In the genomic region with DNA sequence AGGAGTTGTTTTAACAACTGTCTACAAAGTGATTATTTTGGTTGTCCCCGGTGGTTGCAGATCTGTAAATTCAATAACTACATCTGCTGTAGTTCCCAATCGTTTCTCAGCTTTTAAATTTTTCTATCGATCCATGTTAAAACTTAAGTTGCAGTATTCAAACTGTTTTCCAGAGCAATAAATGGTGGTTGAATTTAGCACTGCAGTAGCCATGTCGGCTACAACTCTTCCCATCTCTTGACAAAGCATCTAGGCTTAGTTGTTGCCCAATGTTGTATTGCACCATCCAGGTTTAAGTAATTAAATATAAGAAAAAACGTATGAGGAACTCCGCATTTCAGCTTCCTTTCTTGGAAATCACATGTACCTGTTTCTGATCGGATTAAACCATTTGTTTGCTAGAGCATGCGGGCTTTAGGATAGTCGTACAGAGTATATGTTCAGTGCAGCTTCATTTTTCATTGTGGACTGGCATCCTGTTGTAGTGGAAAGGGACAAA, we compare ENCODE assay signal across 7 cellular contexts. TPM values are rescaled to one million over a fixed set of nuclear protein-coding genes. Genes with fewer than 3 reads are reported as not detected.
A peak's percentile ranks its signal among the peaks of the same experiment; 100 is the strongest.
DNase-seq lines count a peak whose midpoint lies in the region; ATAC-seq and TF ChIP-seq lines count a peak whose summit lies in the region.

No MANE protein-coding gene starts in this region.

- H3K4me1 Mint-ChIP-seq in GM23338 = peaks cover 14% of the 10 kb centered on the region
- H3K4me1 Mint-ChIP-seq in effector memory CD8-positive, alpha-beta T cell (ENCODE audit: low read depth in 2 of 2) = peaks cover 27 to 39% of the 10 kb centered on the region in 2 donors
- H3K4me1 Mint-ChIP-seq in neural progenitor cell = peaks cover 18% of the 10 kb centered on the region

- DNase-seq in GM23338 (ENCODE audit: low spot score) (no peak), neural progenitor cell (ENCODE audit: low spot score) (peak; percentile 2), NCI-H526 (lab: John Stamatoyannopoulos, UW) (no peak), SHP77 treated with DMSO at 0.1 percent for 48 hours (lab: John Stamatoyannopoulos, UW) (no peak)
- no peak for DNase-seq in effector memory CD8-positive, alpha-beta T cell

- peak overlapping the region; percentile 83 for H3K4me3 Mint-ChIP-seq in GM23338
- H3K4me3 Mint-ChIP-seq in effector memory CD8-positive, alpha-beta T cell = peak overlapping the region; percentile 98
- H3K4me3 Mint-ChIP-seq in neural progenitor cell = peak overlapping the region; percentile 90

- H3K27me3 Mint-ChIP-seq in GM23338 (ENCODE audit: insufficient read depth, low read depth, poor library complexity) (no peaks in the 10 kb centered on the region), neural progenitor cell (ENCODE audit: insufficient read depth, low read depth) (no peaks in the 10 kb centered on the region)
- no peaks in the 10 kb centered on the region for H3K27me3 Mint-ChIP-seq in effector memory CD8-positive, alpha-beta T cell

- H3K9ac ChIP-seq in OCI-LY1 (ENCODE audit: low read length) (peak overlapping the region; percentile 73), neural progenitor cell (peak overlapping the region; percentile 60)

- H2AFZ ChIP-seq in GM23338 (peak overlapping the region; percentile 38; the same call in 1 of the 2 replicates), OCI-LY1 (ENCODE audit: low read length) (no peak overlapping the region), neural progenitor cell (replicated peaks) (no peak overlapping the region)

- H3K9me3 ChIP-seq in OCI-LY1 (ENCODE audit: low read length) = no peaks in the 10 kb centered on the region
- no peaks in the 10 kb centered on the region for H3K9me3 ChIP-seq in neural progenitor cell (ENCODE audit: low read depth)

- peaks cover 10% of the 10 kb centered on the region for H3K36me3 Mint-ChIP-seq in GM23338 (ENCODE audit: low read depth)
- peaks cover 19% of the 10 kb centered on the region for H3K36me3 Mint-ChIP-seq in effector memory CD8-positive, alpha-beta T cell (ENCODE audit: insufficient read depth)
- H3K36me3 Mint-ChIP-seq in neural progenitor cell = peaks cover 13% of the 10 kb centered on the region

- ATAC-seq in GM23338 = no peak
- ATAC-seq in effector memory CD8-positive, alpha-beta T cell (replicated peaks) = no peak
- ATAC-seq in GM19452 (IDR thresholded peaks at IDR 0.05; ENCODE audit: unreplicated experiment) = no peak

- H3K9me3 Mint-ChIP-seq in GM23338 (peaks cover 4% of the 10 kb centered on the region; the same call in 2 of the 3 replicates), neural progenitor cell (peaks cover under 1% of the 10 kb centered on the region)
- no peaks in the 10 kb centered on the region for H3K9me3 Mint-ChIP-seq in effector memory CD8-positive, alpha-beta T cell

- H4K20me1 ChIP-seq in GM23338 (replicated peaks; ENCODE audit: insufficient read depth) (0 out of 2 replicates have a peak, but pooled peaks cover 7% of the 10 kb centered on the region), OCI-LY1 (ENCODE audit: insufficient read depth, low read length) (no peaks in the 10 kb centered on the region), neural progenitor cell (ENCODE audit: low read depth) (peaks cover 17% of the 10 kb centered on the region)

- H3K27ac ChIP-seq in GM23338 (ENCODE audit: low read depth) (no peak overlapping the region), OCI-LY1 (ENCODE audit: low read depth, low read length, poor library complexity, severe bottlenecking) (no peak overlapping the region), neural progenitor cell (no peak overlapping the region)

- H3K27ac Mint-ChIP-seq in GM23338 (peak overlapping the region; percentile 0; the same call in 1 of the 2 replicates), neural progenitor cell (peak overlapping the region; percentile 44)
- H3K27ac Mint-ChIP-seq in effector memory CD8-positive, alpha-beta T cell = peak overlapping the region; percentile 89 to 90

- H3K4me1 ChIP-seq in GM23338 (ENCODE audit: insufficient read depth) (peaks cover 18% of the 10 kb centered on the region), OCI-LY1 (ENCODE audit: insufficient read depth, low read length, severe bottlenecking) (peaks cover 11% of the 10 kb centered on the region), neural progenitor cell (peaks cover 10% of the 10 kb centered on the region)

- TF ChIP-seq CTCF in GM23338 (conservative IDR thresholded peaks at IDR 0.05; ENCODE audit: low read depth in 2 of 2) (no peak), OCI-LY1 (IDR thresholded peaks at IDR 0.05; ENCODE audit: low read length) (no peak), neural progenitor cell (IDR thresholded peaks at IDR 0.05) (no peak)

- H3K4me2 ChIP-seq in GM23338 (peak overlapping the region; percentile 96), OCI-LY1 (ENCODE audit: low read length) (peak overlapping the region; percentile 92), neural progenitor cell (peak overlapping the region; percentile 94)

- H3K4me3 ChIP-seq in GM23338 = peak overlapping the region; percentile 80
- peak overlapping the region; percentile 77 for H3K4me3 ChIP-seq in OCI-LY1 (ENCODE audit: low read depth, low read length, poor library complexity, severe bottlenecking)
- H3K4me3 ChIP-seq in neural progenitor cell = peak overlapping the region; percentile 78

- H3K27me3 ChIP-seq in GM23338 (ENCODE audit: insufficient read depth) (no peaks in the 10 kb centered on the region), OCI-LY1 (ENCODE audit: insufficient read depth, low read length) (no peaks in the 10 kb centered on the region), neural progenitor cell (no peaks in the 10 kb centered on the region)

- peaks cover 7% of the 10 kb centered on the region; the same call in 1 of the 2 replicates for H3K9me2 ChIP-seq in GM23338 (ENCODE audit: insufficient read depth)
- no peaks in the 10 kb centered on the region for H3K9me2 ChIP-seq in OCI-LY1 (ENCODE audit: low read depth, low read length)

- peaks cover 56% of the 10 kb centered on the region for H3K79me2 ChIP-seq in GM23338 (replicated peaks; ENCODE audit: insufficient read depth)
- 0 out of 2 replicates have a peak, but pooled peaks cover 7% of the 10 kb centered on the region for H3K79me2 ChIP-seq in OCI-LY1 (ENCODE audit: insufficient read depth, low read length)
- peaks cover 57% of the 10 kb centered on the region for H3K79me2 ChIP-seq in neural progenitor cell (ENCODE audit: low read depth)

- H3K36me3 ChIP-seq in GM23338 (ENCODE audit: insufficient read depth) (no peaks in the 10 kb centered on the region), OCI-LY1 (ENCODE audit: insufficient read depth, low read length) (no peaks in the 10 kb centered on the region), neural progenitor cell (no peaks in the 10 kb centered on the region)

- 0 out of 2 replicates have a peak, but pooled peaks cover 3% of the 10 kb centered on the region for H3F3A ChIP-seq in GM23338 (replicated peaks; ENCODE audit: low read depth)
- H3F3A ChIP-seq in OCI-LY1 (ENCODE audit: insufficient read depth, low read length) = no peaks in the 10 kb centered on the region
- H3F3A ChIP-seq in neural progenitor cell (ENCODE audit: low read depth) = no peaks in the 10 kb centered on the region

TF ChIP-seq in GM23338, 12 proteins besides CTCF, POLR2A, EP300 and RAD21:
- no peak for TF ChIP-seq EZH2phosphoT487 (IDR thresholded peaks at IDR 0.05; ENCODE audit: unreplicated experiment)
- TF ChIP-seq STAT1 (IDR thresholded peaks at IDR 0.05; ENCODE audit: unreplicated experiment) = no peak
- TF ChIP-seq POLR2AphosphoS5 (IDR thresholded peaks at IDR 0.05; ENCODE audit: low read depth) = no peak
- TF ChIP-seq, protein P1, sequence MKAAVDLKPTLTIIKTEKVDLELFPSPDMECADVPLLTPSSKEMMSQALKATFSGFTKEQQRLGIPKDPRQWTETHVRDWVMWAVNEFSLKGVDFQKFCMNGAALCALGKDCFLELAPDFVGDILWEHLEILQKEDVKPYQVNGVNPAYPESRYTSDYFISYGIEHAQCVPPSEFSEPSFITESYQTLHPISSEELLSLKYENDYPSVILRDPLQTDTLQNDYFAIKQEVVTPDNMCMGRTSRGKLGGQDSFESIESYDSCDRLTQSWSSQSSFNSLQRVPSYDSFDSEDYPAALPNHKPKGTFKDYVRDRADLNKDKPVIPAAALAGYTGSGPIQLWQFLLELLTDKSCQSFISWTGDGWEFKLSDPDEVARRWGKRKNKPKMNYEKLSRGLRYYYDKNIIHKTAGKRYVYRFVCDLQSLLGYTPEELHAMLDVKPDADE (IDR thresholded peaks at IDR 0.05) = no peak

RNA-seq across cellular contexts. Expression of a gene that starts 1.0 kb away (rescaled TPM):
- total RNA-seq in GM23338 (2014; rRNA removed; shearing (Covaris generic)) = 47.4 and 53.5 TPM in 2 replicates
- 191 and 194 TPM in 2 replicates for polyA plus RNA-seq in GM23338 (2016; fragmentation: Nextera tagmentation; extraction: Ambion mirVana)
- total RNA-seq in neural progenitor cell (ENCODE audit: low replicate concordance) = 56.5 and 91.8 TPM in 2 replicates

RNA-seq across cellular contexts. Expression of a gene that starts 27.7 kb away (rescaled TPM):
- 35.3 and 44.4 TPM in 2 replicates for total RNA-seq in GM23338 (2014; rRNA removed; shearing (Covaris generic))
- polyA plus RNA-seq in GM23338 (2016; fragmentation: Nextera tagmentation; extraction: Ambion mirVana) = 62.2 and 71.7 TPM in 2 replicates
- 48.7 and 101 TPM in 2 replicates for total RNA-seq in neural progenitor cell (ENCODE audit: low replicate concordance)

Comparison
In these comparisons a context has a peak if more than half of its experiments do, and no peak if none do; other contexts are left out.
1. H3K27ac Mint-ChIP-seq: peak in every context shown above with its lines; median percentile 90 in effector memory CD8-positive, alpha-beta T cell; 44 in neural progenitor cell; 0 in GM23338.